In the genomic region with DNA sequence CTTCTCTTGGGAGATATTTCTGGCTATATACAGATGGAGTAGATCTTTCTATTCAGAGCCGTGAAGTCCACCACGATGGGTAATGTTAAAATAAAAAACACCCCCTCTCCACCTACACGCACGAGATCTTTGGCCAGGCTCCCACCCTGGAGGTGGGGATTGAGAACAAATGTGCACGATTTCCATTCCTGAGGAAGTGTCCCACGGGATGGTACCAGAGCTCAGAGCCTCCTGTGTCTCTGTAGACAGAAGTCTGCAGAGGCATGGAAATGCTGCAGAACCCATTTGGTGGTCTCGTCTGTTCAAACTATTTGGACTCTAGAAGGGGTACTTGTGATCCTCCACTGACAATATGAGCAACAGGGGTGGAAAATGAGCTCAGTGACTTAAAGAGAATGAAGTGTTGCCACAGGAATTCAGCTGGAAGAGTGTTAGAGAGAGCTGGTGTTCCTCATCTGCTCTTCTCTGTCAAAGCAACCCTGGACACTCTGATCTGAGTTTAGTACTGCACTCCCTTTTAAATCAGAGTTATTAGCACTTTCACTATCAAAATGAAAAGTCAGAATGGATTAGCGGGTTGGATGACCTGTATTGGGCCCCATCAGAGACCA, we compare ENCODE assay signal across 1 cellular context.
TF ChIP-seq lines count a peak whose summit lies in the region.

No MANE protein-coding gene starts in this region.

TF ChIP-seq in SK-N-SH treated with all-trans-retinoic acid at 6 μM for 48 hours, 23 proteins besides CTCF, POLR2A, EP300 and RAD21 (continued from another document):
- TF ChIP-seq, protein P1, sequence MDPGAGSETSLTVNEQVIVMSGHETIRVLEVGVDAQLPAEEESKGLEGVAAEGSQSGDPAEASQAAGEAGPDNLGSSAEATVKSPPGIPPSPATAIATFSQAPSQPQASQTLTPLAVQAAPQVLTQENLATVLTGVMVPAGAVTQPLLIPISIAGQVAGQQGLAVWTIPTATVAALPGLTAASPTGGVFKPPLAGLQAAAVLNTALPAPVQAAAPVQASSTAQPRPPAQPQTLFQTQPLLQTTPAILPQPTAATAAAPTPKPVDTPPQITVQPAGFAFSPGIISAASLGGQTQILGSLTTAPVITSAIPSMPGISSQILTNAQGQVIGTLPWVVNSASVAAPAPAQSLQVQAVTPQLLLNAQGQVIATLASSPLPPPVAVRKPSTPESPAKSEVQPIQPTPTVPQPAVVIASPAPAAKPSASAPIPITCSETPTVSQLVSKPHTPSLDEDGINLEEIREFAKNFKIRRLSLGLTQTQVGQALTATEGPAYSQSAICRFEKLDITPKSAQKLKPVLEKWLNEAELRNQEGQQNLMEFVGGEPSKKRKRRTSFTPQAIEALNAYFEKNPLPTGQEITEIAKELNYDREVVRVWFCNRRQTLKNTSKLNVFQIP (CRISPR knock-in tag; IDR thresholded peaks at IDR 0.05; ENCODE audit: borderline replicate concordance, low read depth) = no peak
- TF ChIP-seq OSR1 (CRISPR knock-in tag; IDR thresholded peaks at IDR 0.05) = no peak
- no peak for TF ChIP-seq TCF4 (CRISPR knock-in tag; IDR thresholded peaks at IDR 0.05; ENCODE audit: borderline replicate concordance)
- TF ChIP-seq ZFP30 (CRISPR knock-in tag; IDR thresholded peaks at IDR 0.05) = no peak
- TF ChIP-seq ZNF565 (CRISPR knock-in tag; conservative IDR thresholded peaks at IDR 0.05; ENCODE audit: low read depth) = no peak
- TF ChIP-seq PPARA (CRISPR knock-in tag; IDR thresholded peaks at IDR 0.05; ENCODE audit: borderline replicate concordance) = no peak
- no peak for TF ChIP-seq ZNF70 (CRISPR knock-in tag; IDR thresholded peaks at IDR 0.05)
- TF ChIP-seq TOX (CRISPR knock-in tag; IDR thresholded peaks at IDR 0.05; ENCODE audit: borderline replicate concordance) = no peak
TF ChIP-seq in SK-N-SH treated with all-trans-retinoic acid at 6 μM for 48 hours: peak in this region for 0.
